In the genomic region with DNA sequence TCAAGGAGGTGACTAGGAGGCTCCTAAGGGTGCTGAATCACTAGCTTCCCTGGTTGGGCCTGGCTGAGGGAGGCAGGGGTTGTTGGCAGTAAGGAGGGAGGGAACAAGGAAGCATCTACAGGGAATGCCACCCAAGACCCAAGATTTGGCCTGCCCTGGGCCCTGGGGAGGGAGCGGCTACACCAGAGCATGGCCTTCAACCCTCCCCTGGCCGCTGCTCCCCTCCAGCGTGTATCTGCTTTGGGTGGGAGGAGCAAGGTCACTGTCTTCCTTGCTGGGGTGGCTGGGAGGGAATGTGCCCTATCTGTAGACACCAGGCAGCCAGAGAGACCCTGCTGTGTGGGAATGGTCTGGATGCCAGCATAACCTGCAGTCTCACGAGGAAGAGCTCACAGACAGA, we compare ENCODE assay signal across 32 cellular contexts. TPM values are rescaled to one million over a fixed set of nuclear protein-coding genes. Genes with fewer than 3 reads are reported as not detected.
"Had no signal": no experiment of that assay in that cellular context is flagged by ENCODE, and none has a peak within 500 bp of the region (broad histone marks: within the 10 kb centered on the region; RNA-seq: fewer than 3 reads in every experiment).

No MANE protein-coding gene starts in this region.

- H3K9me3 ChIP-seq: ascending aorta, breast epithelium had no signal

- ATAC-seq: activated CD4-positive, alpha-beta T cell treated with anti-CD3 and anti-CD28 coated beads for 36 hours; activated CD8-positive, alpha-beta memory T cell treated with anti-CD3 and anti-CD28 coated beads, Interleukin-2, amount 10 ng/mL, durations not matched to agents 7 days and 5 days; activated CD8-positive, alpha-beta T cell treated with anti-CD3 and anti-CD28 coated beads, Interleukin-2, amount 10 ng/mL, durations not matched to agents 7 days and 5 days; effector memory CD8-positive, alpha-beta T cell had no signal

- H3K4me1 Mint-ChIP-seq: activated CD4-positive, alpha-beta T cell treated with anti-CD3 and anti-CD28 coated beads for 36 hours; activated CD4-positive, alpha-beta T cell treated with anti-CD3 and anti-CD28 coated beads, Interleukin-2, amount 10 ng/mL, durations not matched to agents 24 days and 14 days; activated CD8-positive, alpha-beta memory T cell treated with anti-CD3 and anti-CD28 coated beads, Interleukin-2, amount 10 ng/mL, durations not matched to agents 7 days and 5 days; activated naive CD4-positive, alpha-beta T cell treated with anti-CD3 and anti-CD28 coated beads, Interleukin-2, amount 50 U/mL, for 24 hours; activated naive CD8-positive, alpha-beta T cell treated with anti-CD3 and anti-CD28 coated beads for 36 hours had no signal

- DNase-seq: activated CD4-positive, alpha-beta memory T cell treated with anti-CD3 and anti-CD28 coated beads for 36 hours; activated CD4-positive, alpha-beta T cell treated with anti-CD3 and anti-CD28 coated beads for 36 hours; activated CD4-positive, alpha-beta T cell treated with anti-CD3 and anti-CD28 coated beads, Interleukin-2, amount 10 ng/mL, durations not matched to agents 24 days and 14 days; activated CD4-positive, CD25-positive, alpha-beta regulatory T cell; activated CD4-positive, CD25-positive, alpha-beta regulatory T cell treated with anti-CD3 and anti-CD28 coated beads, Interleukin-2, amount 50 U/mL, for 72 hours; activated CD8-positive, alpha-beta memory T cell treated with anti-CD3 and anti-CD28 coated beads, Interleukin-2, amount 10 ng/mL, durations not matched to agents 7 days and 5 days; activated CD8-positive, alpha-beta memory T cell treated with anti-CD3 and anti-CD28 coated beads, Interleukin-2, amount 50 U/mL, for 4 hours; activated CD8-positive, alpha-beta T cell treated with anti-CD3 and anti-CD28 coated beads, Interleukin-2, amount 10 ng/mL, durations not matched to agents 7 days and 5 days; activated effector memory CD4-positive, alpha-beta T cell treated with anti-CD3 and anti-CD28 coated beads, Interleukin-2, amount 50 U/mL, for 16 hours; activated naive CD4-positive, alpha-beta T cell treated with anti-CD3 and anti-CD28 coated beads for 36 hours; activated naive CD8-positive, alpha-beta T cell treated with anti-CD3 and anti-CD28 coated beads for 36 hours; activated T-cell treated with anti-CD3 and anti-CD28 coated beads, Interleukin-2, amount 50 U/mL, for 1 hour; activated T-cell treated with anti-CD3 and anti-CD28 coated beads, Interleukin-2, amount 50 U/mL, for 48 hours; central memory CD4-positive, alpha-beta T cell; cerebellar nuclear complex; dermis blood vessel endothelial cell; effector CD4-positive, alpha-beta T cell; effector memory CD8-positive, alpha-beta T cell; erythroblast; foreskin fibroblast; head of caudate nucleus; T-helper 2 cell had no signal

- H3K4me1 ChIP-seq: ascending aorta, breast epithelium had no signal

- H3K4me3 ChIP-seq: ascending aorta, breast epithelium, cardiac muscle cell, coronary artery had no signal

- H3K27ac Mint-ChIP-seq: activated CD4-positive, alpha-beta memory T cell treated with anti-CD3 and anti-CD28 coated beads for 36 hours; activated CD4-positive, alpha-beta T cell treated with anti-CD3 and anti-CD28 coated beads for 36 hours; activated CD4-positive, alpha-beta T cell treated with anti-CD3 and anti-CD28 coated beads, Interleukin-2, amount 10 ng/mL, durations not matched to agents 24 days and 14 days; activated CD8-positive, alpha-beta memory T cell treated with anti-CD3 and anti-CD28 coated beads, Interleukin-2, amount 10 ng/mL, durations not matched to agents 7 days and 5 days; activated CD8-positive, alpha-beta T cell treated with anti-CD3 and anti-CD28 coated beads, Interleukin-2, amount 10 ng/mL, durations not matched to agents 7 days and 5 days; activated naive CD4-positive, alpha-beta T cell treated with anti-CD3 and anti-CD28 coated beads for 36 hours; activated naive CD4-positive, alpha-beta T cell treated with anti-CD3 and anti-CD28 coated beads, Interleukin-2, amount 50 U/mL, for 24 hours; activated naive CD8-positive, alpha-beta T cell treated with anti-CD3 and anti-CD28 coated beads for 36 hours; activated T-helper 1 cell treated with anti-CD3 and anti-CD28 coated beads, Interleukin-12 subunit alpha, Interleukin-12 subunit beta, Interleukin-2, Interleukin-4 antibody, amounts not matched to agents 30 ng/mL and 10 ng/mL and 1 ng/mL, durations not matched to agents 14 hours and 24 hours and 36 hours; activated T-helper 2 cell treated with anti-CD3 and anti-CD28 coated beads, Interferon-gamma antibody, Interleukin-2, Interleukin-4, amounts not matched to agents 10 μg/mL and 5 μg/mL and 100 μg/mL, durations not matched to agents 14 hours and 24 hours and 36 hours; effector memory CD8-positive, alpha-beta T cell had no signal

- H3K9me3 Mint-ChIP-seq: activated CD4-positive, alpha-beta memory T cell treated with anti-CD3 and anti-CD28 coated beads for 36 hours; activated naive CD4-positive, alpha-beta T cell treated with anti-CD3 and anti-CD28 coated beads for 36 hours; activated naive CD4-positive, alpha-beta T cell treated with anti-CD3 and anti-CD28 coated beads, Interleukin-2, amount 50 U/mL, for 24 hours; activated naive CD8-positive, alpha-beta T cell treated with anti-CD3 and anti-CD28 coated beads for 36 hours had no signal

- H3K27ac ChIP-seq: ascending aorta, breast epithelium, coronary artery had no signal

- H3K4me3 Mint-ChIP-seq: activated CD4-positive, alpha-beta memory T cell treated with anti-CD3 and anti-CD28 coated beads for 36 hours; activated CD4-positive, alpha-beta T cell treated with anti-CD3 and anti-CD28 coated beads for 36 hours; activated CD4-positive, alpha-beta T cell treated with anti-CD3 and anti-CD28 coated beads, Interleukin-2, amount 10 ng/mL, durations not matched to agents 24 days and 14 days; activated CD8-positive, alpha-beta memory T cell treated with anti-CD3 and anti-CD28 coated beads, Interleukin-2, amount 10 ng/mL, durations not matched to agents 7 days and 5 days; activated CD8-positive, alpha-beta T cell treated with anti-CD3 and anti-CD28 coated beads, Interleukin-2, amount 10 ng/mL, durations not matched to agents 7 days and 5 days; activated naive CD4-positive, alpha-beta T cell treated with anti-CD3 and anti-CD28 coated beads for 36 hours; activated naive CD4-positive, alpha-beta T cell treated with anti-CD3 and anti-CD28 coated beads, Interleukin-2, amount 50 U/mL, for 24 hours; activated naive CD8-positive, alpha-beta T cell treated with anti-CD3 and anti-CD28 coated beads for 36 hours; activated T-helper 1 cell treated with anti-CD3 and anti-CD28 coated beads, Interleukin-12 subunit alpha, Interleukin-12 subunit beta, Interleukin-2, Interleukin-4 antibody, amounts not matched to agents 30 ng/mL and 10 ng/mL and 1 ng/mL, durations not matched to agents 14 hours and 24 hours and 36 hours; brain; effector memory CD8-positive, alpha-beta T cell had no signal

- H3K27me3 ChIP-seq: ascending aorta, breast epithelium, cardiac muscle cell had no signal

- H3K36me3 Mint-ChIP-seq: activated CD4-positive, alpha-beta memory T cell treated with anti-CD3 and anti-CD28 coated beads for 36 hours; activated CD8-positive, alpha-beta memory T cell treated with anti-CD3 and anti-CD28 coated beads, Interleukin-2, amount 10 ng/mL, durations not matched to agents 7 days and 5 days; activated naive CD4-positive, alpha-beta T cell treated with anti-CD3 and anti-CD28 coated beads, Interleukin-2, amount 50 U/mL, for 24 hours; brain had no signal

- H3K36me3 ChIP-seq: ascending aorta, breast epithelium, cardiac muscle cell had no signal

- H3K27me3 Mint-ChIP-seq: activated CD4-positive, alpha-beta T cell treated with anti-CD3 and anti-CD28 coated beads for 36 hours; activated naive CD4-positive, alpha-beta T cell treated with anti-CD3 and anti-CD28 coated beads, Interleukin-2, amount 50 U/mL, for 24 hours; activated naive CD8-positive, alpha-beta T cell treated with anti-CD3 and anti-CD28 coated beads for 36 hours had no signal

RNA-seq across cellular contexts. Expression of gene MYEOV, which starts 29.5 kb away (rescaled TPM):
- total RNA-seq: activated CD4-positive, alpha-beta T cell treated with anti-CD3 and anti-CD28 coated beads for 36 hours; activated CD8-positive, alpha-beta memory T cell treated with anti-CD3 and anti-CD28 coated beads, Interleukin-2, amount 10 ng/mL, durations not matched to agents 7 days and 5 days; activated CD8-positive, alpha-beta T cell treated with anti-CD3 and anti-CD28 coated beads, Interleukin-2, amount 10 ng/mL, durations not matched to agents 7 days and 5 days; activated naive CD8-positive, alpha-beta T cell treated with anti-CD3 and anti-CD28 coated beads for 36 hours; ascending aorta; dermis blood vessel endothelial cell; frontal cortex; T-helper 1 cell treated with Interleukin-12 subunit alpha and Interleukin-12 subunit beta and Interleukin-4 antibody, amounts not matched to agents 30 ng/mL and 1 ng/mL, for 36 hours had no signal
- polyA plus RNA-seq: cardiac muscle cell had no signal
